8 cellular contexts compared by ENCODE assay signal in genomic region chr11:134037093-134037908, GRCh38. TPM values are rescaled to one million over a fixed set of nuclear protein-coding genes. Genes with fewer than 3 reads are reported as not detected.
DNase-seq lines count a peak whose midpoint lies in the region; ATAC-seq lines count a peak whose summit lies in the region.

No MANE protein-coding gene starts in this region.

- H3K4me3 ChIP-seq in mesodermal cell (ENCODE audit: extremely low read depth, insufficient read depth, low read length, poor library complexity, severe bottlenecking): peak overlapping the region; percentile 50

- H3K27ac ChIP-seq in mesodermal cell (ENCODE audit: low read depth, low read length, severe bottlenecking): peak overlapping the region; percentile 71

- ATAC-seq in effector memory CD8-positive, alpha-beta T cell (replicated peaks): peak; percentile 71
- ATAC-seq in stimulated activated effector memory CD8-positive, alpha-beta T cell treated with anti-CD3 and anti-CD28 coated beads, Interleukin-12 subunit alpha, Interleukin-12 subunit beta, amount 100 ng/mL, for 72 hours: peak; percentile 58

- CTCF ChIA-PET in activated CD4-positive, alpha-beta memory T cell treated with anti-CD3 and anti-CD28 coated beads for 36 hours (lab: Charles Lee): interaction anchor here (0.6 to 1.4 kb wide), 4 partner anchors 13 to 110 kb away, joined by 3 to 8 read pairs (median 4); no protein-coding TSS in a partner anchor

- H3K27me3 Mint-ChIP-seq in activated CD4-positive, alpha-beta memory T cell treated with anti-CD3 and anti-CD28 coated beads for 36 hours: no peaks in the 10 kb centered on the region
- peaks cover 1 to 10% of the 10 kb centered on the region in 2 donors for H3K27me3 Mint-ChIP-seq in effector memory CD8-positive, alpha-beta T cell

- H3K27ac Mint-ChIP-seq in activated CD4-positive, alpha-beta memory T cell treated with anti-CD3 and anti-CD28 coated beads for 36 hours: peak overlapping the region; percentile 82
- peak overlapping the region; percentile 89 to 97 for H3K27ac Mint-ChIP-seq in effector memory CD8-positive, alpha-beta T cell
- peak overlapping the region; percentile 86 for H3K27ac Mint-ChIP-seq in stimulated activated effector memory CD8-positive, alpha-beta T cell treated with anti-CD3 and anti-CD28 coated beads, Interleukin-12 subunit alpha, Interleukin-12 subunit beta, amount 100 ng/mL, for 72 hours

- peaks cover 2% of the 10 kb centered on the region for H3K36me3 Mint-ChIP-seq in activated CD4-positive, alpha-beta memory T cell treated with anti-CD3 and anti-CD28 coated beads for 36 hours
- no peaks in the 10 kb centered on the region for H3K36me3 Mint-ChIP-seq in effector memory CD8-positive, alpha-beta T cell (ENCODE audit: insufficient read depth)
- peaks cover 6% of the 10 kb centered on the region for H3K36me3 Mint-ChIP-seq in stimulated activated effector memory CD8-positive, alpha-beta T cell treated with anti-CD3 and anti-CD28 coated beads, Interleukin-12 subunit alpha, Interleukin-12 subunit beta, amount 100 ng/mL, for 72 hours

- H3K4me1 ChIP-seq in mesodermal cell (ENCODE audit: control insufficient read depth, insufficient read depth, low read length, poor library complexity, severe bottlenecking): peaks cover 69% of the 10 kb centered on the region

- no peaks in the 10 kb centered on the region for H3K9me3 ChIP-seq in mesodermal cell (ENCODE audit: control insufficient read depth, low read length)

- H3K9me3 Mint-ChIP-seq in activated CD4-positive, alpha-beta memory T cell treated with anti-CD3 and anti-CD28 coated beads for 36 hours: no peaks in the 10 kb centered on the region
- H3K9me3 Mint-ChIP-seq in effector memory CD8-positive, alpha-beta T cell: no peaks in the 10 kb centered on the region
- H3K9me3 Mint-ChIP-seq in stimulated activated effector memory CD8-positive, alpha-beta T cell treated with anti-CD3 and anti-CD28 coated beads, Interleukin-12 subunit alpha, Interleukin-12 subunit beta, amount 100 ng/mL, for 72 hours: no peaks in the 10 kb centered on the region

- POLR2A ChIA-PET in activated CD4-positive, alpha-beta memory T cell treated with anti-CD3 and anti-CD28 coated beads for 36 hours (lab: Charles Lee): interaction anchor here (1.0 to 1.1 kb wide), 2 partner anchors 81 to 187 kb away, joined by 3 read pairs; partner anchors contain the start of genes IGSF9B, NCAPD3 and VPS26B

- 3% methylated on average over 22 to 34 of the region's 51 CpGs for WGBS in mesodermal cell (ENCODE audit: insufficient coverage in 2 of 2), 2 experiments

- peaks cover 46% of the 10 kb centered on the region for H3K4me1 Mint-ChIP-seq in activated CD4-positive, alpha-beta memory T cell treated with anti-CD3 and anti-CD28 coated beads for 36 hours (ENCODE audit: low read depth)
- H3K4me1 Mint-ChIP-seq in effector memory CD8-positive, alpha-beta T cell (ENCODE audit: low read depth in 2 of 2): peaks cover 33 to 38% of the 10 kb centered on the region in 2 donors
- peaks cover 47% of the 10 kb centered on the region for H3K4me1 Mint-ChIP-seq in stimulated activated effector memory CD8-positive, alpha-beta T cell treated with anti-CD3 and anti-CD28 coated beads, Interleukin-12 subunit alpha, Interleukin-12 subunit beta, amount 100 ng/mL, for 72 hours

- no peaks in the 10 kb centered on the region for H3K36me3 ChIP-seq in mesodermal cell (ENCODE audit: control insufficient read depth, insufficient read depth, low read length)

- intact Hi-C loops in activated CD4-positive, alpha-beta memory T cell treated with anti-CD3 and anti-CD28 coated beads for 36 hours (cut with micrococcal nuclease): loop anchor here (1.0 to 10.0 kb wide), 4 partner anchors 92 to 298 kb away; partner anchors contain the start of genes GLB1L2, NCAPD3 and VPS26B

- DNase-seq in Daoy (ENCODE audit: low read depth): peak; percentile 61
- peak; percentile 39 for DNase-seq in H4 (ENCODE audit: low spot score)
- DNase-seq in NCI-H1092 (lab: John Stamatoyannopoulos, UW): peak; percentile 38
- peak; percentile 76 for DNase-seq in activated CD4-positive, alpha-beta memory T cell treated with anti-CD3 and anti-CD28 coated beads for 36 hours
- peak; percentile 16 to 22 (median 19) for DNase-seq in effector memory CD8-positive, alpha-beta T cell
- peak; percentile 12 to 72 for DNase-seq in stimulated activated effector memory CD8-positive, alpha-beta T cell treated with anti-CD3 and anti-CD28 coated beads, Interleukin-12 subunit alpha, Interleukin-12 subunit beta, amount 100 ng/mL, for 72 hours (ENCODE audit: low spot score in 2 of 2)
- no peak for DNase-seq in GM19240 (ENCODE audit: insufficient read length, low spot score)

- H3K4me3 Mint-ChIP-seq in activated CD4-positive, alpha-beta memory T cell treated with anti-CD3 and anti-CD28 coated beads for 36 hours: peak overlapping the region; percentile 80
- H3K4me3 Mint-ChIP-seq in effector memory CD8-positive, alpha-beta T cell: peak overlapping the region; percentile 91 to 94
- H3K4me3 Mint-ChIP-seq in stimulated activated effector memory CD8-positive, alpha-beta T cell treated with anti-CD3 and anti-CD28 coated beads, Interleukin-12 subunit alpha, Interleukin-12 subunit beta, amount 100 ng/mL, for 72 hours: peak overlapping the region; percentile 81

RNA-seq across cellular contexts. Expression of gene JAM3, which starts 31.6 kb away (rescaled TPM):
- total RNA-seq in Daoy (2014; rRNA removed; shearing (Covaris generic)): 53.9 and 61.8 TPM in 2 replicates
- total RNA-seq in H4 (2014; rRNA removed; shearing (Covaris generic)): 49.5 and 66.0 TPM in 2 replicates
- 1 to 10 TPM; 6.3 to 9.0 TPM for total RNA-seq in activated CD4-positive, alpha-beta memory T cell treated with anti-CD3 and anti-CD28 coated beads for 36 hours
- polyA plus RNA-seq in mesodermal cell (2013, experiment 1 of 2): 135 TPM
- 118 TPM for polyA plus RNA-seq in mesodermal cell (2013, experiment 2 of 2)
